In genomic region chr6:7108964-7109836, GRCh38 we compare ENCODE assay signal across 8 cellular contexts. TPM values are rescaled to one million over a fixed set of nuclear protein-coding genes. Genes with fewer than 3 reads are reported as not detected.
A peak's percentile ranks its signal among the peaks of the same experiment; 100 is the strongest.
DNase-seq lines count a peak whose midpoint lies in the region; ATAC-seq and TF ChIP-seq lines count a peak whose summit lies in the region.

No MANE protein-coding gene starts in this region.

- H3K27me3 ChIP-seq in BJ (ENCODE audit: control insufficient read depth, insufficient read depth, low read length) (no peaks in the 10 kb centered on the region), Panc1 (ENCODE audit: control insufficient read depth, insufficient read depth, low read length) (no peaks in the 10 kb centered on the region), neutrophil (no peaks in the 10 kb centered on the region)

- H3K4me3 ChIP-seq in BJ (ENCODE audit: low read depth, low read length), result peak overlapping the region; percentile 91
- peak overlapping the region; percentile 75 for H3K4me3 ChIP-seq in HEK293 (ENCODE audit: low read depth, low read length)
- H3K4me3 ChIP-seq in Panc1 (ENCODE audit: low read depth in 2 of 2, low read length in 2 of 2), result peak overlapping the region; percentile 83 to 96
- H3K4me3 ChIP-seq in neutrophil (ENCODE audit: low read depth in 1 of 2, low read length in 1 of 2), result peak overlapping the region; percentile 93 to 98

- in situ Hi-C loops in Panc1 (cut with HindIII; ENCODE audit: low pct_unique_long_range_greater_than_20kb, low sequenced_read_pairs), result no loop called here

- ATAC-seq in Panc1 (peak; percentile 15; the same call in 1 of the 2 replicates), HG02870 (IDR thresholded peaks at IDR 0.05; ENCODE audit: unreplicated experiment) (no peak)

- H3K27ac ChIP-seq in HEK293 (ENCODE audit: extremely low read depth, low read depth, low read length) (peak overlapping the region; percentile 82; the same call in 1 of the 2 replicates), Panc1 (ENCODE audit: low read length) (peak overlapping the region; percentile 69; the same call in 1 of the 2 replicates), neutrophil (peak overlapping the region; percentile 87)

- POLR2A ChIA-PET in BJ (lab: Charles Lee), result interaction anchor here (0.6 kb wide), 1 partner anchor 373 kb away, joined by 4 read pairs; no protein-coding TSS in a partner anchor
- POLR2A ChIA-PET in HEK293 (lab: Yijun Ruan, JAX), result no interaction called here
- POLR2A ChIA-PET in Panc1 (lab: Charles Lee), result interaction anchor here (0.5 kb wide), 1 partner anchor 243 kb away, joined by 9 read pairs; no protein-coding TSS in a partner anchor

- DNase-seq in BJ (ENCODE audit: low read depth) (no peak), Panc1 (ENCODE audit: low read depth, low spot score) (no peak), foreskin melanocyte (peak; percentile 45), NCI-H187 treated with DMSO at 0.1 percent for 48 hours (lab: John Stamatoyannopoulos, UW) (no peak)
- peak; percentile 37 for DNase-seq in activated naive CD4-positive, alpha-beta T cell treated with Interleukin-2 at 50 U/mL for 16 hours

- H3K9me3 ChIP-seq in HEK293 (ENCODE audit: control insufficient read depth, insufficient read depth, low read depth, low read length), result no peaks in the 10 kb centered on the region
- no peaks in the 10 kb centered on the region for H3K9me3 ChIP-seq in Panc1 (ENCODE audit: control insufficient read depth, insufficient read depth, low read depth, low read length)
- no peaks in the 10 kb centered on the region for H3K9me3 ChIP-seq in neutrophil

- intact Hi-C loops in Panc1 (cut with micrococcal nuclease; ENCODE audit: unreplicated experiment), result no loop called here

- BruUV-seq in Panc1 (replicated peaks; lab: Mats Ljungman, UMichigan), result no TSS peak

- TF ChIP-seq CTCF in BJ (IDR thresholded peaks at IDR 0.05; ENCODE audit: insufficient read depth, low read depth, low read length) (no peak), HEK293 (tag by site-specific recombination; IDR thresholded peaks at IDR 0.05) (no peak), Panc1 (IDR thresholded peaks at IDR 0.05) (no peak), neutrophil (IDR thresholded peaks at IDR 0.05) (peak; percentile 3)

- H3K4me1 ChIP-seq in HEK293 (ENCODE audit: control insufficient read depth, insufficient read depth, low read length) (peaks cover 21% of the 10 kb centered on the region), Panc1 (ENCODE audit: control insufficient read depth, insufficient read depth, low read length) (peaks cover 43% of the 10 kb centered on the region), neutrophil (ENCODE audit: control insufficient read depth in 1 of 2, insufficient read depth in 1 of 2, low read depth in 1 of 2, low read length in 1 of 2) (peaks cover 47 to 50% of the 10 kb centered on the region in 2 experiments)

- CTCF ChIA-PET in BJ (lab: Yijun Ruan, JAX) (interaction anchor here (1.1 to 2.0 kb wide), 5 partner anchors 19 to 385 kb away, joined by 3 to 5 read pairs (median 3); no protein-coding TSS in a partner anchor), HEK293 (lab: Yijun Ruan, JAX) (interaction anchor here (1.2 to 2.8 kb wide), 3 partner anchors 129 to 351 kb away, joined by 3 to 8 read pairs (median 3); no protein-coding TSS in a partner anchor), Panc1 (lab: Charles Lee) (no interaction called here)

- H3K36me3 ChIP-seq in BJ (ENCODE audit: control insufficient read depth, insufficient read depth, low read length) (no peaks in the 10 kb centered on the region), HEK293 (ENCODE audit: control insufficient read depth in 2 of 2, insufficient read depth in 1 of 2, low read length in 2 of 2) (no peaks in the 10 kb centered on the region), Panc1 (ENCODE audit: control insufficient read depth, insufficient read depth, low read length) (no peaks in the 10 kb centered on the region; the same call in 1 of the 2 replicates), neutrophil (no peaks in the 10 kb centered on the region)

TF ChIP-seq in HEK293, 187 proteins besides CTCF, POLR2A, EP300 and RAD21 (continues in another document):
- TF ChIP-seq ZBTB26 (tag by site-specific recombination; optimal IDR thresholded peaks at IDR 0.05), result peak; percentile 53
- no peak for TF ChIP-seq ZNF394 (tag by site-specific recombination; IDR thresholded peaks at IDR 0.05; ENCODE audit: borderline replicate concordance)
- TF ChIP-seq ZNF266 (tag by site-specific recombination; IDR thresholded peaks at IDR 0.05; ENCODE audit: low read depth), result no peak
- TF ChIP-seq INSM2 (tag by site-specific recombination; IDR thresholded peaks at IDR 0.05), result peak; percentile 61; the same call in 1 of the 2 replicates
- TF ChIP-seq GLIS2 (tag by site-specific recombination; IDR thresholded peaks at IDR 0.05), result peak; percentile 61; the same call in 1 of the 2 replicates
- TF ChIP-seq ZBTB8A (tag by site-specific recombination; IDR thresholded peaks at IDR 0.05), result peak; percentile 57
- 0 out of 2 replicates have a peak, but pooled peaks have one; percentile 11 for TF ChIP-seq SP2 (tag by site-specific recombination; IDR thresholded peaks at IDR 0.05)
- TF ChIP-seq ZNF549 (tag by site-specific recombination; IDR thresholded peaks at IDR 0.05), result no peak
- TF ChIP-seq PBX3 (CRISPR knock-in tag; IDR thresholded peaks at IDR 0.05), result 0 out of 2 replicates have a peak, but pooled peaks have one; percentile 14
- TF ChIP-seq ZNF660 (tag by site-specific recombination; IDR thresholded peaks at IDR 0.05), result 0 out of 2 replicates have a peak, but pooled peaks have one; percentile 22
- peak; percentile 54 for TF ChIP-seq ZNF341 (tag by site-specific recombination; IDR thresholded peaks at IDR 0.05; ENCODE audit: low read depth)
- TF ChIP-seq KLF8 (tag by site-specific recombination; IDR thresholded peaks at IDR 0.05), result 0 out of 2 replicates have a peak, but pooled peaks have one; percentile 3
- 0 out of 2 replicates have a peak, but pooled peaks have one; percentile 7 for TF ChIP-seq ZNF398 (tag by site-specific recombination; IDR thresholded peaks at IDR 0.05)
- no peak for TF ChIP-seq OSR2 (tag by site-specific recombination; IDR thresholded peaks at IDR 0.05)
- TF ChIP-seq ZBTB17 (tag by site-specific recombination; IDR thresholded peaks at IDR 0.05), result peak; percentile 73
- peak; percentile 95 for TF ChIP-seq ZNF600 (tag by site-specific recombination; IDR thresholded peaks at IDR 0.05)

RNA-seq across cellular contexts. Expression of gene RREB1, which starts 1.4 kb away (rescaled TPM):
- 1.2 and 1.5 TPM in 2 replicates for polyA plus RNA-seq in BJ (2011; rRNA removed)
- polyA minus RNA-seq in BJ (2011; rRNA and poly(A)+ RNA removed), result 20.8 and 24.4 TPM in 2 replicates
- total RNA-seq in Panc1 (2021; ENCODE audit: unreplicated experiment), result 30.7 TPM
- polyA plus RNA-seq in Panc1 (2012; ENCODE audit: insufficient read length), result 17.9 TPM

Comparison
In these comparisons a context has a peak if more than half of its experiments do, and no peak if none do; other contexts are left out.
1. DNase-seq: peak in activated naive CD4-positive, alpha-beta T cell treated with Interleukin-2 at 50 U/mL for 16 hours (single experiment) and foreskin melanocyte (single experiment); none in BJ (single experiment), Panc1 (single experiment) and NCI-H187 treated with DMSO at 0.1 percent for 48 hours (single experiment).
2. Peak in every context shown above with its lines, with median percentiles within 50 percentile points of each other: H3K4me3 ChIP-seq and H3K27ac ChIP-seq.